ENCODE assay signal across 8 cellular contexts in genomic region chr2:108535380-108535677, GRCh38. TPM values are rescaled to one million over a fixed set of nuclear protein-coding genes. Genes with fewer than 3 reads are reported as not detected.
DNase-seq lines count a peak whose midpoint lies in the region; ATAC-seq and TF ChIP-seq lines count a peak whose summit lies in the region.

No MANE protein-coding gene starts in this region.

- no peak for TF ChIP-seq CTCF in heart left ventricle (IDR thresholded peaks at IDR 0.05)
- TF ChIP-seq CTCF in brain microvascular endothelial cell (IDR thresholded peaks at IDR 0.05; ENCODE audit: low read depth, low read length, missing control alignments) = no peak
- TF ChIP-seq CTCF in vagina (IDR thresholded peaks at IDR 0.05) = no peak

- H3K9me3 ChIP-seq in heart left ventricle = no peaks in the 10 kb centered on the region
- no peaks in the 10 kb centered on the region for H3K9me3 ChIP-seq in vagina

- peak overlapping the region; percentile 50 to 98 (median 77) for H3K4me3 ChIP-seq in heart left ventricle
- peak overlapping the region; percentile 80 for H3K4me3 ChIP-seq in brain microvascular endothelial cell (ENCODE audit: low read depth, low read length)
- H3K4me3 ChIP-seq in vagina = peak overlapping the region; percentile 82 to 89

- WGBS in heart left ventricle, 4 donors = 14 to 27% (median 21%) methylated on average over 10 of the region's 10 CpGs

- peak overlapping the region; percentile 73 for H3K27ac Mint-ChIP-seq in memory B cell

- no peak for DNase-seq in heart left ventricle
- DNase-seq in Right ventricle myocardium inferior (ENCODE audit: missing footprints) = no peak
- DNase-seq in brain microvascular endothelial cell = no peak
- no peak for DNase-seq in memory B cell (ENCODE audit: low spot score in 2 of 2)
- no peak for DNase-seq in vagina (ENCODE audit: extremely low spot score in 2 of 2)
- no peak for DNase-seq in RPMI8226
- no peak for DNase-seq in NCI-H146 treated with DMSO at 0.1 percent for 48 hours (lab: John Stamatoyannopoulos, UW; ENCODE audit: unreplicated experiment)

- TF ChIP-seq POLR2A in heart left ventricle (IDR thresholded peaks at IDR 0.05) = no peak
- no peak for TF ChIP-seq POLR2A in vagina (IDR thresholded peaks at IDR 0.05)

- H3K9me3 Mint-ChIP-seq in memory B cell = no peaks in the 10 kb centered on the region

- H3K4me1 Mint-ChIP-seq in memory B cell = peaks cover 22% of the 10 kb centered on the region

- H3K36me3 ChIP-seq in heart left ventricle (no peaks in the 10 kb centered on the region), brain microvascular endothelial cell (replicated peaks) (peaks cover 3% of the 10 kb centered on the region), vagina (no peaks in the 10 kb centered on the region)

- H3K27me3 ChIP-seq in heart left ventricle (no peaks in the 10 kb centered on the region), brain microvascular endothelial cell (replicated peaks) (no peaks in the 10 kb centered on the region), vagina (no peaks in the 10 kb centered on the region)

- ATAC-seq in heart left ventricle (no peak), Right ventricle myocardium inferior (no peak), memory B cell (ENCODE audit: low read depth) (no peak), HG03139 (IDR thresholded peaks at IDR 0.05; ENCODE audit: unreplicated experiment) (no peak)

- H3K36me3 Mint-ChIP-seq in memory B cell = no peaks in the 10 kb centered on the region

- peaks cover 0 to 31% (median 15%) of the 10 kb centered on the region in 12 donors for H3K4me1 ChIP-seq in heart left ventricle
- H3K4me1 ChIP-seq in vagina = peaks cover 37% of the 10 kb centered on the region

- intact Hi-C loops in heart left ventricle (cut with DNase I) (loop anchor here (2.0 to 10.0 kb wide), 7 partner anchors 42 to 99 kb away; no protein-coding TSS in a partner anchor), Right ventricle myocardium inferior (cut with DNase I) (loop anchor here (2.0 to 10.0 kb wide), 2 partner anchors 51 to 99 kb away; no protein-coding TSS in a partner anchor), vagina (cut with DNase I) (loop anchor here (10.0 kb wide), 1 partner anchor 49 kb away; no protein-coding TSS in a partner anchor)

- in situ Hi-C loops in brain microvascular endothelial cell (cut with HindIII; ENCODE audit: low pct_ligation_motif_present, low sequenced_read_pairs) = no loop called here

- H3K4me3 Mint-ChIP-seq in memory B cell = peak overlapping the region; percentile 88

- H3K27ac ChIP-seq in heart left ventricle (peak overlapping the region in 10 of 12 donors; percentile 77 to 94 (median 90)), brain microvascular endothelial cell (peak overlapping the region; percentile 93), vagina (peak overlapping the region; percentile 98)

- H3K27me3 Mint-ChIP-seq in memory B cell = no peaks in the 10 kb centered on the region

RNA-seq across cellular contexts. Expression of gene LIMS1, which starts 1.1 kb away (rescaled TPM):
- 100 to 1,000 TPM in 2 of 9 donors, 10 to 100 TPM in 7; 65.8 to 136 (median 82.3) TPM for total RNA-seq in heart left ventricle
- 10 to 100 TPM; 21.3 to 38.1 TPM for polyA plus RNA-seq in heart left ventricle
- 84.3 TPM for total RNA-seq in Right ventricle myocardium inferior
- total RNA-seq in vagina = 66.0 TPM
